Comparison of ENCODE assay signal across 9 cellular contexts in genomic region chr12:104216461-104217058, GRCh38. TPM values are rescaled to one million over a fixed set of nuclear protein-coding genes. Genes with fewer than 3 reads are reported as not detected.
DNase-seq lines count a peak whose midpoint lies in the region; ATAC-seq, FAIRE-seq and TF ChIP-seq lines count a peak whose summit lies in the region.
"Had no signal": no experiment of that assay in that cellular context is flagged by ENCODE, and none has a peak within 500 bp of the region (broad histone marks: within the 10 kb centered on the region; RNA-seq: fewer than 3 reads in every experiment).

No MANE protein-coding gene starts in this region.

- TF ChIP-seq POLR2A in tibial nerve (IDR thresholded peaks at IDR 0.05) (no peak), Peyer's patch (IDR thresholded peaks at IDR 0.05) (no peak)

- H3K36me3 Mint-ChIP-seq in activated T-cell treated with anti-CD3 and anti-CD28 coated beads, Interleukin-2, amount 50 U/mL, for 4 hours (ENCODE audit: insufficient read depth): no peaks in the 10 kb centered on the region

- WGBS in mesodermal cell (ENCODE audit: insufficient coverage in 2 of 2), 2 experiments: 84 to 97% methylated on average over 2 to 3 of the region's 3 CpGs
- WGBS in tibial nerve, 2 donors: 88 to 92% methylated on average over 3 of the region's 3 CpGs

- TF ChIP-seq CTCF in bronchial epithelial cell (IDR thresholded peaks at IDR 0.05; ENCODE audit: insufficient read depth, low read length, severe bottlenecking): no peak
- TF ChIP-seq CTCF in tibial nerve (IDR thresholded peaks at IDR 0.05): no peak
- TF ChIP-seq CTCF in Peyer's patch (IDR thresholded peaks at IDR 0.05): no peak

- H3K9me3 ChIP-seq in mesodermal cell (ENCODE audit: control insufficient read depth, low read length): no peaks in the 10 kb centered on the region
- no peaks in the 10 kb centered on the region for H3K9me3 ChIP-seq in tibial nerve
- H3K9me3 ChIP-seq in Peyer's patch: no peaks in the 10 kb centered on the region
- H3K9me3 ChIP-seq: neutrophil had no signal

- no peaks in the 10 kb centered on the region for H3K27me3 Mint-ChIP-seq in activated T-cell treated with anti-CD3 and anti-CD28 coated beads, Interleukin-2, amount 50 U/mL, for 4 hours (ENCODE audit: low read depth)

- no peak for ATAC-seq in activated T-cell treated with anti-CD3 and anti-CD28 coated beads, Interleukin-2, amount 50 U/mL, for 4 hours

- peak overlapping the region; percentile 50 for H3K4me3 ChIP-seq in bronchial epithelial cell (ENCODE audit: low read depth, low read length)
- H3K4me3 ChIP-seq in mesodermal cell (ENCODE audit: extremely low read depth, insufficient read depth, low read length, poor library complexity, severe bottlenecking): peak overlapping the region; percentile 45
- peak overlapping the region; percentile 52 to 74 (median 58) for H3K4me3 ChIP-seq in tibial nerve
- peak overlapping the region in 2 of 4 donors; percentile 58 to 60 for H3K4me3 ChIP-seq in Peyer's patch

- H3K9me3 Mint-ChIP-seq in activated T-cell treated with anti-CD3 and anti-CD28 coated beads, Interleukin-2, amount 50 U/mL, for 4 hours: no peaks in the 10 kb centered on the region

- no peak for FAIRE-seq in bronchial epithelial cell (lab: Jason Lieb, UNC)

- H3K4me3 Mint-ChIP-seq in activated T-cell treated with anti-CD3 and anti-CD28 coated beads, Interleukin-2, amount 50 U/mL, for 4 hours: peak overlapping the region; percentile 79

- no peak overlapping the region for H3K27ac ChIP-seq in mesodermal cell (ENCODE audit: low read depth, low read length, severe bottlenecking)
- peak overlapping the region in 3 of 4 donors; percentile 75 to 85 (median 85) for H3K27ac ChIP-seq in tibial nerve
- peak overlapping the region in 2 of 4 donors; percentile 67 to 68 for H3K27ac ChIP-seq in Peyer's patch
- H3K27ac ChIP-seq: neutrophil had no signal

- no peak for DNase-seq in activated T-cell treated with anti-CD3 and anti-CD28 coated beads, Interleukin-2, amount 50 U/mL, for 4 hours
- DNase-seq in activated T-cell treated with anti-CD3 and anti-CD28 coated beads, Interleukin-2, amount 50 U/mL, for 48 hours: no peak
- DNase-seq in bronchial epithelial cell (ENCODE audit: low read depth) (no peak), tibial nerve (ENCODE audit: low spot score in 2 of 2) (no peak), Peyer's patch (no peak), COLO668 (lab: John Stamatoyannopoulos, UW; ENCODE audit: unreplicated experiment) (no peak), SW 1271 (lab: John Stamatoyannopoulos, UW) (no peak)

- TF ChIP-seq EP300 in tibial nerve (IDR thresholded peaks at IDR 0.05): no peak

- H3K27me3 ChIP-seq in bronchial epithelial cell (ENCODE audit: control insufficient read depth, insufficient read depth, low read length) (no peaks in the 10 kb centered on the region), tibial nerve (no peaks in the 10 kb centered on the region), Peyer's patch (no peaks in the 10 kb centered on the region)

- peaks cover 33% of the 10 kb centered on the region for H3K4me1 Mint-ChIP-seq in activated T-cell treated with anti-CD3 and anti-CD28 coated beads, Interleukin-2, amount 50 U/mL, for 4 hours (ENCODE audit: low read depth)

- H3K36me3 ChIP-seq in bronchial epithelial cell (ENCODE audit: control insufficient read depth, insufficient read depth, low read length) (no peaks in the 10 kb centered on the region), mesodermal cell (ENCODE audit: control insufficient read depth, insufficient read depth, low read length) (no peaks in the 10 kb centered on the region), tibial nerve (no peaks in the 10 kb centered on the region), Peyer's patch (no peaks in the 10 kb centered on the region)
- H3K36me3 ChIP-seq: neutrophil had no signal

- H3K4me1 ChIP-seq in mesodermal cell (ENCODE audit: control insufficient read depth, insufficient read depth, low read length, poor library complexity, severe bottlenecking): no peaks in the 10 kb centered on the region
- H3K4me1 ChIP-seq in tibial nerve: peaks cover 0 to 23% (median 8%) of the 10 kb centered on the region in 4 donors
- H3K4me1 ChIP-seq in Peyer's patch: peaks cover 0 to 16% (median 0%) of the 10 kb centered on the region in 4 donors

RNA-seq across cellular contexts. Expression of gene TXNRD1, which starts 1.0 kb away (rescaled TPM):
- 100 to 1,000 TPM; 157 to 195 (median 162) TPM for total RNA-seq in activated T-cell treated with anti-CD3 and anti-CD28 coated beads, Interleukin-2, amount 50 U/mL, for 4 hours
- total RNA-seq in bronchial epithelial cell (60.2 and 88.2 TPM in 2 replicates), tibial nerve (100 to 1,000 TPM; 111 to 140 (median 128) TPM), Peyer's patch (100 to 1,000 TPM in 3 of 4 donors, 10 to 100 TPM in 1; 94.1 to 240 (median 128) TPM)
- polyA plus RNA-seq in mesodermal cell (2013, experiment 1 of 2): 49.3 TPM
- 52.5 TPM for polyA plus RNA-seq in mesodermal cell (2013, experiment 2 of 2)
